9 cellular contexts compared by ENCODE assay signal in genomic region chr13:103063376-103063775, GRCh38. TPM values are rescaled to one million over a fixed set of nuclear protein-coding genes. Genes with fewer than 3 reads are reported as not detected.
"Had no signal": no experiment of that assay in that cellular context is flagged by ENCODE, and none has a peak within 500 bp of the region (broad histone marks: within the 10 kb centered on the region; RNA-seq: fewer than 3 reads in every experiment).

No MANE protein-coding gene starts in this region.

- DNase-seq: H7, HFFc6, KG1 had no signal

- ATAC-seq: GM23338, HCT116 had no signal

- H3K36me3 Mint-ChIP-seq: IgD-negative memory B cell had no signal

- H3K4me3 Mint-ChIP-seq: GM23338, HFFc6, IgD-negative memory B cell had no signal

- H3K36me3 ChIP-seq: HAP-1 had no signal

- H3K4me2 ChIP-seq: GM23338 had no signal

- H3K9me3 ChIP-seq: HAP-1 had no signal

- H3K4me3 ChIP-seq: GM23338, HAP-1 had no signal

- H3K27ac Mint-ChIP-seq: GM23338, HFFc6, IgD-negative memory B cell had no signal

RNA-seq across cellular contexts. Expression of gene SLC10A2, which starts 2.8 kb away (rescaled TPM):
- total RNA-seq: GM23338, H4, H7, HFFc6, HT1080 had no signal
- polyA plus RNA-seq: GM23338, IgD-negative memory B cell had no signal
